In the genomic region with DNA sequence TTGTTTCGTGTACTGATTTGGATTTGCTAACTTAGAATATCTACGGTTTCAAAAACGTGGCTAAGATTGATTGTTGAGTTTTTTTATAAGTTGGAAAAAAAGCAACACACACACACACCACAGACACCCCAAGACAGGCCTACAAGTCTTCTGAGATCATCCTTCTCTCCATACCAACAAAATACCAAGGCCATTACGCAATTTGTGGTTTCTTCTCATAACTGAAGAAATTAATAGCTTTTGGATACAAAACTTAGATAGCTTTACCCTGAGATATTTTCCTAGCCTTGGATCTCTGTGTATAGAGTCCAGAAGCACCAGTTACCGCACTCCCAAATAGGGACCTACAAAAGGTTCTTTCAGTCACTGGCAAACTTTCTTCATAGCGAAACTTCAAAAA, we compare ENCODE assay signal across 10 cellular contexts.
DNase-seq lines count a peak whose midpoint lies in the region; ATAC-seq, FAIRE-seq and TF ChIP-seq lines count a peak whose summit lies in the region.
"Had no signal": no experiment of that assay in that cellular context is flagged by ENCODE, and none has a peak within 500 bp of the region (broad histone marks: within the 10 kb centered on the region; RNA-seq: fewer than 3 reads in every experiment).

No MANE protein-coding gene starts in this region.

- no peak overlapping the region for H3K9ac ChIP-seq in HepG2 (ENCODE audit: insufficient read depth, low read depth, low read length)

- H3K27me3 ChIP-seq in HepG2 (ENCODE audit: control insufficient read depth in 1 of 2, insufficient read depth in 2 of 2, low read length in 2 of 2) (no peaks in the 10 kb centered on the region), right lobe of liver (no peaks in the 10 kb centered on the region), left lung (no peaks in the 10 kb centered on the region)

- 83% methylated on average over 6 of the region's 6 CpGs for WGBS in HepG2 (ENCODE audit: low lambda C conversion rate)
- 61% methylated on average over 6 of the region's 6 CpGs for WGBS in right lobe of liver (ENCODE audit: insufficient coverage, low coverage, low lambda C conversion rate, missing lambda C conversion rate)

- no peaks in the 10 kb centered on the region for H3K36me3 ChIP-seq in HepG2 (replicated peaks in 1 of 2; ENCODE audit: control insufficient read depth in 1 of 2, insufficient read depth in 2 of 2, low read length in 2 of 2)
- H3K36me3 ChIP-seq in right lobe of liver, result no peaks in the 10 kb centered on the region
- no peaks in the 10 kb centered on the region for H3K36me3 ChIP-seq in left lung

- TF ChIP-seq CTCF in HepG2 (CRISPR knock-in tag; IDR thresholded peaks at IDR 0.05) (no peak), right lobe of liver (IDR thresholded peaks at IDR 0.05) (no peak), astrocyte of the spinal cord (IDR thresholded peaks at IDR 0.05; ENCODE audit: low read depth, low read length) (no peak), left lung (IDR thresholded peaks at IDR 0.05) (no peak)

- H4K20me1 ChIP-seq in HepG2 (ENCODE audit: insufficient read depth, low read length), result peaks cover 26% of the 10 kb centered on the region

- no peak for TF ChIP-seq EP300 in HepG2 (IDR thresholded peaks at IDR 0.05; ENCODE audit: low read depth in 2 of 2, low read length in 2 of 2)
- no peak for TF ChIP-seq EP300 in HepG2 (CRISPR knock-in tag; IDR thresholded peaks at IDR 0.05; ENCODE audit: borderline replicate concordance)

- H3K4me2 ChIP-seq in HepG2 (ENCODE audit: low read depth, low read length), result no peak overlapping the region

- no TSS peak for BruUV-seq in HepG2 (replicated peaks; lab: Mats Ljungman, UMichigan)

- ATAC-seq in HepG2 (no peak), right lobe of liver (no peak), left lung (peak; percentile 47), HG02571 (IDR thresholded peaks at IDR 0.05; ENCODE audit: unreplicated experiment) (no peak), HG02970 (IDR thresholded peaks at IDR 0.05; ENCODE audit: low FRiP score, unreplicated experiment) (no peak)
- ATAC-seq: CD8-positive, alpha-beta T cell had no signal

- H2AFZ ChIP-seq in HepG2 (ENCODE audit: low read length), result no peak overlapping the region

- H3K27ac ChIP-seq in HepG2 (ENCODE audit: extremely low read length, insufficient read depth, low read length) (no peak overlapping the region), right lobe of liver (no peak overlapping the region), left lung (peak overlapping the region; percentile 31 to 89)

- H3K4me1 ChIP-seq in HepG2 (ENCODE audit: insufficient read depth, low read length), result peaks cover 50% of the 10 kb centered on the region
- peaks cover 0 to 30% (median 11%) of the 10 kb centered on the region in 4 donors for H3K4me1 ChIP-seq in right lobe of liver
- H3K4me1 ChIP-seq in left lung, result peaks cover 17 to 100% of the 10 kb centered on the region in 2 donors

- DNase-seq in HepG2 (ENCODE audit: low spot score), result no peak
- DNase-seq in right lobe of liver, result no peak
- peak; percentile 92 for DNase-seq in astrocyte of the spinal cord (ENCODE audit: low read depth, low spot score)
- no peak for DNase-seq in left lung
- no peak for DNase-seq in globus pallidus (ENCODE audit: low spot score)
- DNase-seq in stimulated activated CD8-positive, alpha-beta memory T cell treated with anti-CD3 and anti-CD28 coated beads, Interleukin-4, amount 100 ng/mL, for 48 hours, result no peak
- DNase-seq: activated CD4-positive, alpha-beta T cell treated with anti-CD3 and anti-CD28 coated beads for 4 hours; CD8-positive, alpha-beta T cell had no signal

- TF ChIP-seq POLR2A in HepG2 (IDR thresholded peaks at IDR 0.05; ENCODE audit: insufficient read depth in 1 of 2, low read depth in 2 of 2, low read length in 2 of 2) (no peak), right lobe of liver (IDR thresholded peaks at IDR 0.05) (no peak)

- H3K4me3 ChIP-seq in HepG2 (replicated peaks in 1 of 3; ENCODE audit: insufficient read depth in 1 of 3, low read depth in 2 of 3, low read length in 3 of 3), result no peak overlapping the region
- H3K4me3 ChIP-seq in right lobe of liver, result no peak overlapping the region
- no peak overlapping the region for H3K4me3 ChIP-seq in astrocyte of the spinal cord (ENCODE audit: low read depth, low read length)
- no peak overlapping the region for H3K4me3 ChIP-seq in left lung

- intact Hi-C loops in HepG2 (cut with micrococcal nuclease; ENCODE audit: unreplicated experiment), result no loop called here
- intact Hi-C loops in right lobe of liver (cut with DNase I), result no loop called here
- intact Hi-C loops in left lung (cut with DNase I), result no loop called here

- CTCF ChIA-PET in HepG2 (lab: Yijun Ruan, JAX; ENCODE audit: low intra/inter-chr PET ratio, low total read pairs), result no interaction called here

- in situ Hi-C loops in HepG2 (cut with HindIII; ENCODE audit: extremely low pct_ligation_motif_present, low pct_unique_long_range_greater_than_20kb) (no loop called here), astrocyte of the spinal cord (cut with HindIII; ENCODE audit: low sequenced_read_pairs) (no loop called here)

- H3K79me2 ChIP-seq in HepG2 (ENCODE audit: insufficient read depth, low read length), result peaks cover 22% of the 10 kb centered on the region

- TF ChIP-seq RAD21 in HepG2 (CRISPR knock-in tag; IDR thresholded peaks at IDR 0.05), result no peak

- POLR2A ChIA-PET in HepG2 (lab: Yijun Ruan, JAX), result no interaction called here

- no peak for FAIRE-seq in HepG2 (lab: Jason Lieb, UNC)

- H3K9me3 ChIP-seq in HepG2 (ENCODE audit: low read length) (no peaks in the 10 kb centered on the region), right lobe of liver (no peaks in the 10 kb centered on the region), left lung (no peaks in the 10 kb centered on the region)

TF ChIP-seq in HepG2, 621 proteins besides CTCF, POLR2A, EP300 and RAD21:
- TF ChIP-seq BRCA1 (CRISPR knock-in tag; IDR thresholded peaks at IDR 0.05) (no peak), ZNF430 (CRISPR knock-in tag; IDR thresholded peaks at IDR 0.05) (no peak), PCBP2 (optimal IDR thresholded peaks at IDR 0.05; ENCODE audit: low read depth, low read length, poor library complexity, severe bottlenecking) (no peak), SMAD3 (CRISPR knock-in tag; IDR thresholded peaks at IDR 0.05) (no peak), ZNF841 (CRISPR knock-in tag; IDR thresholded peaks at IDR 0.05; ENCODE audit: borderline replicate concordance) (no peak), KDM3A (CRISPR knock-in tag; IDR thresholded peaks at IDR 0.05; ENCODE audit: low read depth) (no peak), HNRNPLL (IDR thresholded peaks at IDR 0.05; ENCODE audit: low read depth, low read length, poor library complexity, severe bottlenecking) (no peak), U2AF1 (optimal IDR thresholded peaks at IDR 0.05; ENCODE audit: low read depth, low read length) (no peak), ZNF703 (CRISPR knock-in tag; IDR thresholded peaks at IDR 0.05; ENCODE audit: borderline replicate concordance) (no peak), MZF1 (CRISPR knock-in tag; IDR thresholded peaks at IDR 0.05; ENCODE audit: borderline replicate concordance) (no peak), ZNF839 (CRISPR knock-in tag; IDR thresholded peaks at IDR 0.05; ENCODE audit: borderline replicate concordance) (no peak), TRIM24 (CRISPR knock-in tag; IDR thresholded peaks at IDR 0.05) (no peak), CEBPG (CRISPR knock-in tag; IDR thresholded peaks at IDR 0.05) (0 out of 2 replicates have a peak, but pooled peaks have one; percentile 27), CEBPB (IDR thresholded peaks at IDR 0.05; ENCODE audit: borderline replicate concordance, low read depth, low read length) (peak; percentile 71; the same call in 1 of the 2 replicates), ZFYVE20 (CRISPR knock-in tag; IDR thresholded peaks at IDR 0.05; ENCODE audit: borderline replicate concordance, low read depth) (no peak)
- TF ChIP-seq, protein P1, sequence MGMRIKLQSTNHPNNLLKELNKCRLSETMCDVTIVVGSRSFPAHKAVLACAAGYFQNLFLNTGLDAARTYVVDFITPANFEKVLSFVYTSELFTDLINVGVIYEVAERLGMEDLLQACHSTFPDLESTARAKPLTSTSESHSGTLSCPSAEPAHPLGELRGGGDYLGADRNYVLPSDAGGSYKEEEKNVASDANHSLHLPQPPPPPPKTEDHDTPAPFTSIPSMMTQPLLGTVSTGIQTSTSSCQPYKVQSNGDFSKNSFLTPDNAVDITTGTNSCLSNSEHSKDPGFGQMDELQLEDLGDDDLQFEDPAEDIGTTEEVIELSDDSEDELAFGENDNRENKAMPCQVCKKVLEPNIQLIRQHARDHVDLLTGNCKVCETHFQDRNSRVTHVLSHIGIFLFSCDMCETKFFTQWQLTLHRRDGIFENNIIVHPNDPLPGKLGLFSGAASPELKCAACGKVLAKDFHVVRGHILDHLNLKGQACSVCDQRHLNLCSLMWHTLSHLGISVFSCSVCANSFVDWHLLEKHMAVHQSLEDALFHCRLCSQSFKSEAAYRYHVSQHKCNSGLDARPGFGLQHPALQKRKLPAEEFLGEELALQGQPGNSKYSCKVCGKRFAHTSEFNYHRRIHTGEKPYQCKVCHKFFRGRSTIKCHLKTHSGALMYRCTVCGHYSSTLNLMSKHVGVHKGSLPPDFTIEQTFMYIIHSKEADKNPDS (CRISPR knock-in tag; IDR thresholded peaks at IDR 0.05), result no peak

Comparison
In these comparisons a context has a peak if more than half of its experiments do, and no peak if none do; other contexts are left out.
1. H3K27ac ChIP-seq: peak in left lung (2 of 2); none in HepG2 (single experiment) and right lobe of liver (0 of 3).